Comparison of ENCODE assay signal across 1 cellular context in the genomic region with DNA sequence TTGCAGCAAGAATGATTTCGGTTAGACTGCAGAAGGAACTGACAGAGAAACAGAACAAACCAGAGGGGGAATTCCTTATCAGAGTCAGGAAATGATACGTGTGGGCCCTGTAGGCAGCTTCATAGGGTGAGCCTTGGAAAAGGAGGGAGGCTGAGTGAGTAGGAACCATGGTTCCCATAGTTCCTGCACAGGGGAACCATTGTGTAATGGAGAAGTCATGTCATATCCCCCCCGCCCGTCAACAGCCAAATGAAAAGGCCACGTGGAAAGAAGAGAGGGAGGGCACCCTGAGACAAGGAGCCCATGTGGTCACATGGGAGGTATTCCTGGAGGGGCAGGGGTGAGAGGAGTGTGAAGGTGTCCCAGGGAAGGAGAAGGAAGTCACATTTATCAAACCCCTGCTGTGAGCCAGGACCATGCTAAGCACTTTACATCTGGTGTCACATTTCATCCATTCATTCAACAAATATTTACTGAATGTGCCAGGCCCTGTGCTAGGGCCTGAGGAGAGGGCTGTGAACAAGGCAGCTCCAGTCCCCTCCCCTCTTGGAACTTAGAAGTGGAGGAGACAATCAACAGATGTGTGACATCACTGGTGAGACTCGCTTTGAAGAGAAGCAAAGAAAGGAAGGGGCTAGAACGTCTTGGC.
TF ChIP-seq lines count a peak whose summit lies in the region.

No MANE protein-coding gene starts in this region.

TF ChIP-seq in K562, 482 proteins besides CTCF, POLR2A, EP300 and RAD21 (continued from another document):
- TF ChIP-seq, protein P1, sequence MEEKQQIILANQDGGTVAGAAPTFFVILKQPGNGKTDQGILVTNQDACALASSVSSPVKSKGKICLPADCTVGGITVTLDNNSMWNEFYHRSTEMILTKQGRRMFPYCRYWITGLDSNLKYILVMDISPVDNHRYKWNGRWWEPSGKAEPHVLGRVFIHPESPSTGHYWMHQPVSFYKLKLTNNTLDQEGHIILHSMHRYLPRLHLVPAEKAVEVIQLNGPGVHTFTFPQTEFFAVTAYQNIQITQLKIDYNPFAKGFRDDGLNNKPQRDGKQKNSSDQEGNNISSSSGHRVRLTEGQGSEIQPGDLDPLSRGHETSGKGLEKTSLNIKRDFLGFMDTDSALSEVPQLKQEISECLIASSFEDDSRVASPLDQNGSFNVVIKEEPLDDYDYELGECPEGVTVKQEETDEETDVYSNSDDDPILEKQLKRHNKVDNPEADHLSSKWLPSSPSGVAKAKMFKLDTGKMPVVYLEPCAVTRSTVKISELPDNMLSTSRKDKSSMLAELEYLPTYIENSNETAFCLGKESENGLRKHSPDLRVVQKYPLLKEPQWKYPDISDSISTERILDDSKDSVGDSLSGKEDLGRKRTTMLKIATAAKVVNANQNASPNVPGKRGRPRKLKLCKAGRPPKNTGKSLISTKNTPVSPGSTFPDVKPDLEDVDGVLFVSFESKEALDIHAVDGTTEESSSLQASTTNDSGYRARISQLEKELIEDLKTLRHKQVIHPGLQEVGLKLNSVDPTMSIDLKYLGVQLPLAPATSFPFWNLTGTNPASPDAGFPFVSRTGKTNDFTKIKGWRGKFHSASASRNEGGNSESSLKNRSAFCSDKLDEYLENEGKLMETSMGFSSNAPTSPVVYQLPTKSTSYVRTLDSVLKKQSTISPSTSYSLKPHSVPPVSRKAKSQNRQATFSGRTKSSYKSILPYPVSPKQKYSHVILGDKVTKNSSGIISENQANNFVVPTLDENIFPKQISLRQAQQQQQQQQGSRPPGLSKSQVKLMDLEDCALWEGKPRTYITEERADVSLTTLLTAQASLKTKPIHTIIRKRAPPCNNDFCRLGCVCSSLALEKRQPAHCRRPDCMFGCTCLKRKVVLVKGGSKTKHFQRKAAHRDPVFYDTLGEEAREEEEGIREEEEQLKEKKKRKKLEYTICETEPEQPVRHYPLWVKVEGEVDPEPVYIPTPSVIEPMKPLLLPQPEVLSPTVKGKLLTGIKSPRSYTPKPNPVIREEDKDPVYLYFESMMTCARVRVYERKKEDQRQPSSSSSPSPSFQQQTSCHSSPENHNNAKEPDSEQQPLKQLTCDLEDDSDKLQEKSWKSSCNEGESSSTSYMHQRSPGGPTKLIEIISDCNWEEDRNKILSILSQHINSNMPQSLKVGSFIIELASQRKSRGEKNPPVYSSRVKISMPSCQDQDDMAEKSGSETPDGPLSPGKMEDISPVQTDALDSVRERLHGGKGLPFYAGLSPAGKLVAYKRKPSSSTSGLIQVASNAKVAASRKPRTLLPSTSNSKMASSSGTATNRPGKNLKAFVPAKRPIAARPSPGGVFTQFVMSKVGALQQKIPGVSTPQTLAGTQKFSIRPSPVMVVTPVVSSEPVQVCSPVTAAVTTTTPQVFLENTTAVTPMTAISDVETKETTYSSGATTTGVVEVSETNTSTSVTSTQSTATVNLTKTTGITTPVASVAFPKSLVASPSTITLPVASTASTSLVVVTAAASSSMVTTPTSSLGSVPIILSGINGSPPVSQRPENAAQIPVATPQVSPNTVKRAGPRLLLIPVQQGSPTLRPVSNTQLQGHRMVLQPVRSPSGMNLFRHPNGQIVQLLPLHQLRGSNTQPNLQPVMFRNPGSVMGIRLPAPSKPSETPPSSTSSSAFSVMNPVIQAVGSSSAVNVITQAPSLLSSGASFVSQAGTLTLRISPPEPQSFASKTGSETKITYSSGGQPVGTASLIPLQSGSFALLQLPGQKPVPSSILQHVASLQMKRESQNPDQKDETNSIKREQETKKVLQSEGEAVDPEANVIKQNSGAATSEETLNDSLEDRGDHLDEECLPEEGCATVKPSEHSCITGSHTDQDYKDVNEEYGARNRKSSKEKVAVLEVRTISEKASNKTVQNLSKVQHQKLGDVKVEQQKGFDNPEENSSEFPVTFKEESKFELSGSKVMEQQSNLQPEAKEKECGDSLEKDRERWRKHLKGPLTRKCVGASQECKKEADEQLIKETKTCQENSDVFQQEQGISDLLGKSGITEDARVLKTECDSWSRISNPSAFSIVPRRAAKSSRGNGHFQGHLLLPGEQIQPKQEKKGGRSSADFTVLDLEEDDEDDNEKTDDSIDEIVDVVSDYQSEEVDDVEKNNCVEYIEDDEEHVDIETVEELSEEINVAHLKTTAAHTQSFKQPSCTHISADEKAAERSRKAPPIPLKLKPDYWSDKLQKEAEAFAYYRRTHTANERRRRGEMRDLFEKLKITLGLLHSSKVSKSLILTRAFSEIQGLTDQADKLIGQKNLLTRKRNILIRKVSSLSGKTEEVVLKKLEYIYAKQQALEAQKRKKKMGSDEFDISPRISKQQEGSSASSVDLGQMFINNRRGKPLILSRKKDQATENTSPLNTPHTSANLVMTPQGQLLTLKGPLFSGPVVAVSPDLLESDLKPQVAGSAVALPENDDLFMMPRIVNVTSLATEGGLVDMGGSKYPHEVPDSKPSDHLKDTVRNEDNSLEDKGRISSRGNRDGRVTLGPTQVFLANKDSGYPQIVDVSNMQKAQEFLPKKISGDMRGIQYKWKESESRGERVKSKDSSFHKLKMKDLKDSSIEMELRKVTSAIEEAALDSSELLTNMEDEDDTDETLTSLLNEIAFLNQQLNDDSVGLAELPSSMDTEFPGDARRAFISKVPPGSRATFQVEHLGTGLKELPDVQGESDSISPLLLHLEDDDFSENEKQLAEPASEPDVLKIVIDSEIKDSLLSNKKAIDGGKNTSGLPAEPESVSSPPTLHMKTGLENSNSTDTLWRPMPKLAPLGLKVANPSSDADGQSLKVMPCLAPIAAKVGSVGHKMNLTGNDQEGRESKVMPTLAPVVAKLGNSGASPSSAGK (IDR thresholded peaks at IDR 0.05), result peak; percentile 81
- TF ChIP-seq, protein P2, sequence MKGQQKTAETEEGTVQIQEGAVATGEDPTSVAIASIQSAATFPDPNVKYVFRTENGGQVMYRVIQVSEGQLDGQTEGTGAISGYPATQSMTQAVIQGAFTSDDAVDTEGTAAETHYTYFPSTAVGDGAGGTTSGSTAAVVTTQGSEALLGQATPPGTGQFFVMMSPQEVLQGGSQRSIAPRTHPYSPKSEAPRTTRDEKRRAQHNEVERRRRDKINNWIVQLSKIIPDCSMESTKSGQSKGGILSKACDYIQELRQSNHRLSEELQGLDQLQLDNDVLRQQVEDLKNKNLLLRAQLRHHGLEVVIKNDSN (CRISPR knock-in tag; IDR thresholded peaks at IDR 0.05), result peak; percentile 58
- TF ChIP-seq NONO (IDR thresholded peaks at IDR 0.05; ENCODE audit: low read depth in 2 of 2, low read length in 1 of 2) (peak in 1 of 2 experiments; percentile 76; a peak in 2 of 4 replicates), JUN (IDR thresholded peaks at IDR 0.05; ENCODE audit: borderline replicate concordance, low read depth, low read length) (peak; percentile 3; the same call in 1 of the 2 replicates), JUN (CRISPR knock-in tag; IDR thresholded peaks at IDR 0.05; ENCODE audit: borderline replicate concordance) (no peak), EP400 (IDR thresholded peaks at IDR 0.05) (peak; percentile 71)
- TF ChIP-seq, protein P3, sequence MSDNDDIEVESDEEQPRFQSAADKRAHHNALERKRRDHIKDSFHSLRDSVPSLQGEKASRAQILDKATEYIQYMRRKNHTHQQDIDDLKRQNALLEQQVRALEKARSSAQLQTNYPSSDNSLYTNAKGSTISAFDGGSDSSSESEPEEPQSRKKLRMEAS (CRISPR knock-in tag; IDR thresholded peaks at IDR 0.05), result peak; percentile 85
- TF ChIP-seq, protein P4, sequence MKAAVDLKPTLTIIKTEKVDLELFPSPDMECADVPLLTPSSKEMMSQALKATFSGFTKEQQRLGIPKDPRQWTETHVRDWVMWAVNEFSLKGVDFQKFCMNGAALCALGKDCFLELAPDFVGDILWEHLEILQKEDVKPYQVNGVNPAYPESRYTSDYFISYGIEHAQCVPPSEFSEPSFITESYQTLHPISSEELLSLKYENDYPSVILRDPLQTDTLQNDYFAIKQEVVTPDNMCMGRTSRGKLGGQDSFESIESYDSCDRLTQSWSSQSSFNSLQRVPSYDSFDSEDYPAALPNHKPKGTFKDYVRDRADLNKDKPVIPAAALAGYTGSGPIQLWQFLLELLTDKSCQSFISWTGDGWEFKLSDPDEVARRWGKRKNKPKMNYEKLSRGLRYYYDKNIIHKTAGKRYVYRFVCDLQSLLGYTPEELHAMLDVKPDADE (conservative IDR thresholded peaks at IDR 0.05; ENCODE audit: control insufficient read depth, low read depth, low read length), result no peak
- TF ChIP-seq, protein P5, sequence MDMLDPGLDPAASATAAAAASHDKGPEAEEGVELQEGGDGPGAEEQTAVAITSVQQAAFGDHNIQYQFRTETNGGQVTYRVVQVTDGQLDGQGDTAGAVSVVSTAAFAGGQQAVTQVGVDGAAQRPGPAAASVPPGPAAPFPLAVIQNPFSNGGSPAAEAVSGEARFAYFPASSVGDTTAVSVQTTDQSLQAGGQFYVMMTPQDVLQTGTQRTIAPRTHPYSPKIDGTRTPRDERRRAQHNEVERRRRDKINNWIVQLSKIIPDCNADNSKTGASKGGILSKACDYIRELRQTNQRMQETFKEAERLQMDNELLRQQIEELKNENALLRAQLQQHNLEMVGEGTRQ (CRISPR knock-in tag; IDR thresholded peaks at IDR 0.05), result peak; percentile 47
